ENCODE assay signal across 24 cellular contexts in the genomic region with DNA sequence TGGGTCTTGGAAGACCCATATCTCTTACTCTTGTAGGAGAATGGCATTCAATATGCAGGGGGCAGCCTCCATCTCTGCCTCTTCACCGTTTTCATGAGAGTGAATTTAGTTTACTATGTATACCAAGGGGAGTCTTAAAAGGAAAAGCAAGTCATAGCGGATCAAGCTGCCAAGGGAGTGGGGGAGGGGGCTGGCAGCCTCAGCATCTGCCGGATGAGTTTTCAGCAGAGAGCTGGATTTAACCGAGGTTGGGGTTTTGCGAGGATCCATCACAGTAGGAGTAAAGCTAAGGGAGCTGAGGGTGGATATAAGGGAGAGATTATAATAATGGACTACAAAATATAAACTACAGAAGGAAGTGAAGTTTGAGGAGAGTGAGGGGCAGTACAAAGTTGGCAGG. TPM values are rescaled to one million over a fixed set of nuclear protein-coding genes. Genes with fewer than 3 reads are reported as not detected.
A peak's percentile ranks its signal among the peaks of the same experiment; 100 is the strongest.
DNase-seq lines count a peak whose midpoint lies in the region; ATAC-seq and TF ChIP-seq lines count a peak whose summit lies in the region.
"Had no signal": no experiment of that assay in that cellular context is flagged by ENCODE, and none has a peak within 500 bp of the region (broad histone marks: within the 10 kb centered on the region; RNA-seq: fewer than 3 reads in every experiment).

No MANE protein-coding gene starts in this region.

- no peak overlapping the region for H3K14ac ChIP-seq in IMR-90 (replicated peaks; ENCODE audit: low read depth, low read length)
- no peak overlapping the region for H3K14ac ChIP-seq in mesenchymal stem cell (ENCODE audit: low read length in 2 of 2)

- H3K4me1 ChIP-seq in IMR-90 (ENCODE audit: control insufficient read depth, insufficient read depth, low read length) (peaks cover 10% of the 10 kb centered on the region), mesenchymal stem cell (ENCODE audit: control insufficient read depth, insufficient read depth, low read depth, low read length) (no peaks in the 10 kb centered on the region)

- H2AFZ ChIP-seq in IMR-90 (replicated peaks; ENCODE audit: low read length, poor library complexity) (no peak overlapping the region), mesenchymal stem cell (ENCODE audit: low read depth, low read length) (no peak overlapping the region)

- DNase-seq in GM03348 (ENCODE audit: low spot score) (peak; percentile 14), IMR-90 (no peak), fibroblast of mammary gland (ENCODE audit: low read depth) (peak; percentile 63), mesenchymal stem cell (no peak), NCI-H2029 treated with DMSO at 0.1 percent for 48 hours (lab: John Stamatoyannopoulos, UW) (no peak)
- no peak for DNase-seq in T-helper 2 cell treated with Interferon-gamma antibody and Interleukin-4, amounts not matched to agents 5 μg/mL and 100 μg/mL, for 36 hours (ENCODE audit: low spot score)
- DNase-seq: C1 segment of cervical spinal cord; CD4-positive, alpha-beta memory T cell; COR-L47; GF-D8; H9; KBM-7; NCI-H1105 treated with DMSO at 0.1 percent for 48 hours; NCI-H146; NCI-H1930; NCI-H446; NCI-H524 treated with DMSO at 0.1 percent for 48 hours; NCI-H774; SHP77 had no signal

- H2BK12ac ChIP-seq in mesenchymal stem cell (ENCODE audit: low read length in 2 of 2) = no peak overlapping the region

- no peak for TF ChIP-seq POLR2A in IMR-90 (IDR thresholded peaks at IDR 0.05; ENCODE audit: low read depth, low read length)

- no peaks in the 10 kb centered on the region for H3K27me3 ChIP-seq in IMR-90 (ENCODE audit: control insufficient read depth, insufficient read depth, low read length)
- no peaks in the 10 kb centered on the region for H3K27me3 ChIP-seq in mesenchymal stem cell (ENCODE audit: control insufficient read depth in 1 of 2, insufficient read depth in 1 of 2, low read length in 2 of 2)

- H2BK20ac ChIP-seq in IMR-90 (ENCODE audit: low read depth, low read length) = 0 out of 2 replicates have a peak overlapping the region, but pooled peaks have one; percentile 18

- H3K18ac ChIP-seq in IMR-90 (ENCODE audit: low read depth, low read length) = peak overlapping the region; percentile 56; the same call in 1 of the 2 replicates
- no peak overlapping the region for H3K18ac ChIP-seq in mesenchymal stem cell (ENCODE audit: low read depth in 1 of 2, low read length in 2 of 2)

- POLR2A ChIA-PET in IMR-90 (lab: Charles Lee; ENCODE audit: unreplicated experiment) = no interaction called here

- no peak overlapping the region for H2AK9ac ChIP-seq in IMR-90 (replicated peaks; ENCODE audit: low read depth, low read length, poor library complexity)

- peaks cover 9% of the 10 kb centered on the region for H3K9me1 ChIP-seq in IMR-90 (ENCODE audit: insufficient read depth, low read length)

- no peaks in the 10 kb centered on the region for H4K20me1 ChIP-seq in IMR-90 (ENCODE audit: insufficient read depth, low read length)

- H3K27ac ChIP-seq in IMR-90 (ENCODE audit: insufficient read depth, low read length) = no peak overlapping the region
- no peak overlapping the region for H3K27ac ChIP-seq in mesenchymal stem cell (ENCODE audit: low read length, poor library complexity, severe bottlenecking)
- H3K27ac ChIP-seq: RWPE1 had no signal

- H3K36me3 ChIP-seq in IMR-90 (ENCODE audit: control insufficient read depth, insufficient read depth, low read length) (0 out of 2 replicates have a peak, but pooled peaks cover 1% of the 10 kb centered on the region), mesenchymal stem cell (ENCODE audit: control insufficient read depth in 1 of 2, insufficient read depth in 2 of 2, low read depth in 1 of 2, low read length in 2 of 2) (peaks cover 4 to 6% of the 10 kb centered on the region in 2 experiments)

- H3K27me3 Mint-ChIP-seq in T-helper 2 cell treated with Interferon-gamma antibody and Interleukin-4, amounts not matched to agents 5 μg/mL and 100 μg/mL, for 36 hours (ENCODE audit: low read depth) = no peaks in the 10 kb centered on the region
- H3K27me3 Mint-ChIP-seq: CD4-positive, alpha-beta memory T cell had no signal

- H3K4me2 ChIP-seq in IMR-90 (ENCODE audit: low read depth, low read length) (peak overlapping the region; percentile 12; the same call in 1 of the 2 replicates), mesenchymal stem cell (ENCODE audit: low read length, poor library complexity, severe bottlenecking) (no peak overlapping the region)

- peak overlapping the region; percentile 25; the same call in 1 of the 2 replicates for H2AK5ac ChIP-seq in IMR-90 (ENCODE audit: low read depth, low read length)
- no peak overlapping the region for H2AK5ac ChIP-seq in mesenchymal stem cell (ENCODE audit: low read length, severe bottlenecking)

- no peak overlapping the region for H3K27ac Mint-ChIP-seq in T-helper 2 cell treated with Interferon-gamma antibody and Interleukin-4, amounts not matched to agents 5 μg/mL and 100 μg/mL, for 36 hours
- H3K27ac Mint-ChIP-seq: CD4-positive, alpha-beta memory T cell; H9 had no signal

- H3K4me3 ChIP-seq in IMR-90 (ENCODE audit: insufficient read depth, low read depth, low read length) (no peak overlapping the region), fibroblast of mammary gland (ENCODE audit: control insufficient read depth, low read depth, low read length) (no peak overlapping the region), mesenchymal stem cell (ENCODE audit: insufficient read depth in 1 of 2, low read depth in 1 of 2, low read length in 2 of 2) (peak overlapping the region in 1 of 2 experiments; percentile 23)

- no peak overlapping the region for H3K56ac ChIP-seq in IMR-90 (ENCODE audit: extremely low read depth, insufficient read depth, low read length)

- no peak overlapping the region for H3K4me3 Mint-ChIP-seq in T-helper 2 cell treated with Interferon-gamma antibody and Interleukin-4, amounts not matched to agents 5 μg/mL and 100 μg/mL, for 36 hours
- H3K4me3 Mint-ChIP-seq: CD4-positive, alpha-beta memory T cell; H9 had no signal

- no peak overlapping the region for H3K4ac ChIP-seq in IMR-90 (ENCODE audit: low read depth, low read length)
- H3K4ac ChIP-seq in mesenchymal stem cell (ENCODE audit: low read depth in 1 of 2, low read length in 2 of 2) = no peak overlapping the region

- H3K36me3 Mint-ChIP-seq in T-helper 2 cell treated with Interferon-gamma antibody and Interleukin-4, amounts not matched to agents 5 μg/mL and 100 μg/mL, for 36 hours (ENCODE audit: low read depth) = no peaks in the 10 kb centered on the region
- H3K36me3 Mint-ChIP-seq: CD4-positive, alpha-beta memory T cell had no signal

- no peaks in the 10 kb centered on the region for H3K9me3 Mint-ChIP-seq in T-helper 2 cell treated with Interferon-gamma antibody and Interleukin-4, amounts not matched to agents 5 μg/mL and 100 μg/mL, for 36 hours
- H3K9me3 Mint-ChIP-seq: CD4-positive, alpha-beta memory T cell; H9 had no signal

- H4K8ac ChIP-seq in IMR-90 (ENCODE audit: low read depth in 2 of 2, low read length in 2 of 2) (peak overlapping the region in 1 of 2 experiments; percentile 11; a peak in 1 of 4 replicates), mesenchymal stem cell (ENCODE audit: low read length) (no peak overlapping the region)

- H3K23ac ChIP-seq in IMR-90 (ENCODE audit: low read depth, low read length) = no peak overlapping the region; the same call in 1 of the 2 replicates
- no peak overlapping the region for H3K23ac ChIP-seq in mesenchymal stem cell (ENCODE audit: low read length in 2 of 2)

- intact Hi-C loops in IMR-90 (cut with micrococcal nuclease) = loop anchor here (10.0 kb wide), 1 partner anchor 96 kb away; the partner anchor contains the start of genes POLR3C and RNF115

- in situ Hi-C loops in IMR-90 (cut with MboI; ENCODE audit: low sequenced_read_pairs) = no loop called here

- H3K9me3 ChIP-seq in IMR-90 (ENCODE audit: control insufficient read depth, insufficient read depth, low read length) (no peaks in the 10 kb centered on the region), mesenchymal stem cell (ENCODE audit: control insufficient read depth, low read length) (no peaks in the 10 kb centered on the region)

- no peaks in the 10 kb centered on the region for H3K4me1 Mint-ChIP-seq in T-helper 2 cell treated with Interferon-gamma antibody and Interleukin-4, amounts not matched to agents 5 μg/mL and 100 μg/mL, for 36 hours (ENCODE audit: low read depth)
- H3K4me1 Mint-ChIP-seq: CD4-positive, alpha-beta memory T cell had no signal

- H4K91ac ChIP-seq in IMR-90 (ENCODE audit: insufficient read depth, low read depth, low read length) = no peak overlapping the region
- H4K91ac ChIP-seq in mesenchymal stem cell (ENCODE audit: low read length) = no peak overlapping the region

- BruUV-seq in IMR-90 (replicated peaks; lab: Mats Ljungman, UMichigan) = no TSS peak

- peak overlapping the region; percentile 26; the same call in 1 of the 2 replicates for H2BK120ac ChIP-seq in IMR-90 (ENCODE audit: low read depth, low read length)
- no peak overlapping the region for H2BK120ac ChIP-seq in mesenchymal stem cell (ENCODE audit: low read depth, low read length)

- H2BK15ac ChIP-seq in IMR-90 (ENCODE audit: low read depth, low read length) = no peak overlapping the region
- H2BK15ac ChIP-seq in mesenchymal stem cell (ENCODE audit: low read depth, poor library complexity, severe bottlenecking) = no peak overlapping the region

- peaks cover 6 to 22% of the 10 kb centered on the region in 2 experiments; a peak in 3 of 4 replicates for H3K79me1 ChIP-seq in IMR-90 (ENCODE audit: low read depth in 1 of 2, low read length in 2 of 2)
- no peaks in the 10 kb centered on the region for H3K79me1 ChIP-seq in mesenchymal stem cell (replicated peaks; ENCODE audit: low read length, poor library complexity, severe bottlenecking)

- dilution Hi-C loops in IMR-90 (cut with HindIII; ENCODE audit: low sequenced_read_pairs, unreplicated experiment) = no loop called here

- CTCF ChIA-PET in IMR-90 (lab: Yijun Ruan, JAX) = interaction anchor here (0.7 kb wide), 1 partner anchor 9 kb away, joined by 3 read pairs; no protein-coding TSS in a partner anchor

- no peak for TF ChIP-seq RAD21 in IMR-90 (IDR thresholded peaks at IDR 0.05; ENCODE audit: low read length)

- WGBS in IMR-90 (ENCODE audit: extremely low coverage in 2 of 2, insufficient read length in 1 of 2), 2 experiments = no CpG with 5 or more reads among the region's 5 CpGs
- 99% methylated on average over 5 of the region's 5 CpGs for WGBS in mesenchymal stem cell

- no peak overlapping the region; the same call in 1 of the 2 replicates for H4K5ac ChIP-seq in IMR-90 (ENCODE audit: low read depth, low read length)

- ATAC-seq in IMR-90 (ENCODE audit: low read depth) (no peak), GM21619 (IDR thresholded peaks at IDR 0.05; ENCODE audit: unreplicated experiment) (no peak), HG02870 (IDR thresholded peaks at IDR 0.05; ENCODE audit: unreplicated experiment) (no peak)

- TF ChIP-seq CTCF in IMR-90 (conservative IDR thresholded peaks at IDR 0.05; ENCODE audit: low read depth, low read length) (no peak), fibroblast of mammary gland (conservative IDR thresholded peaks at IDR 0.05; ENCODE audit: control insufficient read depth, insufficient read depth, low read depth, low read length) (no peak)

- H3K9ac ChIP-seq in IMR-90 (ENCODE audit: low read depth, low read length) (no peak overlapping the region), mesenchymal stem cell (ENCODE audit: low read length) (peak overlapping the region; percentile 8)

- H2BK5ac ChIP-seq in IMR-90 (ENCODE audit: low read depth, low read length, poor library complexity, severe bottlenecking) (peak overlapping the region; percentile 52), mesenchymal stem cell (ENCODE audit: low read depth, low read length, poor library complexity, severe bottlenecking) (no peak overlapping the region)

RNA-seq across cellular contexts. Expression of gene CD160, which starts 9.9 kb away (rescaled TPM):
- total RNA-seq in IMR-90 (2012; rRNA removed) = not detected in 2 replicates
- polyA plus RNA-seq in IMR-90 (2012; rRNA removed) = not detected in 2 replicates
- not detected in 2 replicates for polyA plus RNA-seq in IMR-90 (2012; cell fraction: cytosol; rRNA removed)
- not detected in 2 replicates for polyA plus RNA-seq in IMR-90 (2012; cell fraction: nucleus; rRNA removed; ENCODE audit: low replicate concordance)
- not detected for polyA plus RNA-seq in mesenchymal stem cell (2013, experiment 1 of 2)
- not detected for polyA plus RNA-seq in mesenchymal stem cell (2013, experiment 2 of 2)
- total RNA-seq: CD4-positive, alpha-beta memory T cell; H9; LHCN-M2; MCF 10A had no signal

RNA-seq across cellular contexts. Expression of gene PDZK1, which starts 22.0 kb away (rescaled TPM):
- 1.4 and 1.7 TPM in 2 replicates for total RNA-seq in IMR-90 (2012; rRNA removed)
- 1.6 and 2.1 TPM in 2 replicates for polyA plus RNA-seq in IMR-90 (2012; rRNA removed)
- polyA plus RNA-seq in IMR-90 (2012; cell fraction: cytosol; rRNA removed) = 0.21 and 1.9 TPM in 2 replicates
- polyA plus RNA-seq in IMR-90 (2012; cell fraction: nucleus; rRNA removed; ENCODE audit: low replicate concordance) = 0.42 and 4.7 TPM in 2 replicates
- 0.07 TPM for polyA plus RNA-seq in mesenchymal stem cell (2013, experiment 1 of 2)
- polyA plus RNA-seq in mesenchymal stem cell (2013, experiment 2 of 2) = 0.21 TPM
- total RNA-seq: CD4-positive, alpha-beta memory T cell; H9 had no signal

Comparison
In these comparisons a context has a peak if more than half of its experiments do, and no peak if none do; other contexts are left out.
1. DNase-seq: peak in GM03348 (single experiment) and fibroblast of mammary gland (single experiment); none in IMR-90 (single experiment), mesenchymal stem cell (single experiment), T-helper 2 cell treated with Interferon-gamma antibody and Interleukin-4, amounts not matched to agents 5 μg/mL and 100 μg/mL, for 36 hours (single experiment) and NCI-H2029 treated with DMSO at 0.1 percent for 48 hours (single experiment).